26 cellular contexts compared by ENCODE assay signal in genomic region chr1:41328780-41329640, GRCh38. TPM values are rescaled to one million over a fixed set of nuclear protein-coding genes. Genes with fewer than 3 reads are reported as not detected.
DNase-seq lines count a peak whose midpoint lies in the region; TF ChIP-seq lines count a peak whose summit lies in the region.
"Had no signal": no experiment of that assay in that cellular context is flagged by ENCODE, and none has a peak within 500 bp of the region (broad histone marks: within the 10 kb centered on the region; RNA-seq: fewer than 3 reads in every experiment).

No MANE protein-coding gene starts in this region.

- H3K9me3 ChIP-seq in neuronal stem cell (replicated peaks in 1 of 2; ENCODE audit: control insufficient read depth in 2 of 2, insufficient read depth in 1 of 2, low read depth in 1 of 2, low read length in 2 of 2) (no peaks in the 10 kb centered on the region), H9 (ENCODE audit: control insufficient read depth, low read depth, low read length) (no peaks in the 10 kb centered on the region)

- H3K27me3 ChIP-seq in neuronal stem cell (ENCODE audit: control insufficient read depth in 3 of 3, insufficient read depth in 3 of 3, low read depth in 1 of 3, low read length in 3 of 3) (peaks cover 0 to 2% (median 0%) of the 10 kb centered on the region in 3 experiments), H9 (ENCODE audit: insufficient read depth, low read length) (no peaks in the 10 kb centered on the region)
- H3K27me3 ChIP-seq: SJSA1 had no signal

- peaks cover 2% of the 10 kb centered on the region for H3K27me3 Mint-ChIP-seq in H9 (ENCODE audit: low read depth)
- H3K27me3 Mint-ChIP-seq: B cell had no signal

- no peak overlapping the region for H4K5ac ChIP-seq in H9 (ENCODE audit: insufficient read length, low read depth, low read length)

- no peak overlapping the region for H2BK20ac ChIP-seq in H9 (ENCODE audit: low read depth, low read length, poor library complexity, severe bottlenecking)

- no peak overlapping the region for H3K27ac Mint-ChIP-seq in H9
- H3K27ac Mint-ChIP-seq: B cell; CD14-positive monocyte; CD8-positive, alpha-beta memory T cell had no signal

- no peak overlapping the region for H2BK12ac ChIP-seq in neuronal stem cell (ENCODE audit: low read length)
- H2BK12ac ChIP-seq in H9 (ENCODE audit: insufficient read length, low read depth, low read length): no peak overlapping the region

- H2AFZ ChIP-seq in neuronal stem cell (ENCODE audit: low read length): no peak overlapping the region
- H2AFZ ChIP-seq in H9 (ENCODE audit: low read length): no peak overlapping the region
- H2AFZ ChIP-seq: PC-9 had no signal

- H3K23ac ChIP-seq in neuronal stem cell (ENCODE audit: low read depth, low read length, poor library complexity): no peak overlapping the region
- no peak overlapping the region for H3K23ac ChIP-seq in H9 (ENCODE audit: insufficient read length, low read depth, low read length)

- H3K23me2 ChIP-seq in H9 (ENCODE audit: insufficient read length, low read depth, low read length, poor library complexity, severe bottlenecking): no peaks in the 10 kb centered on the region

- H3K9me3 Mint-ChIP-seq in H9: no peaks in the 10 kb centered on the region
- H3K9me3 Mint-ChIP-seq: CD8-positive, alpha-beta memory T cell had no signal

- H4K20me1 ChIP-seq in H9 (ENCODE audit: control insufficient read depth, insufficient read depth, insufficient read length): no peaks in the 10 kb centered on the region

- TF ChIP-seq CTCF in GM10266 (IDR thresholded peaks at IDR 0.05; ENCODE audit: control insufficient read depth, insufficient read depth, low read depth, missing control alignments) (no peak), H9 (conservative IDR thresholded peaks at IDR 0.05) (no peak)

- H2AK5ac ChIP-seq in neuronal stem cell (ENCODE audit: low read depth, low read length) (no peak overlapping the region), H9 (ENCODE audit: insufficient read length, low read length) (no peak overlapping the region)

- peak; percentile 33 for DNase-seq in activated CD8-positive, alpha-beta memory T cell treated with anti-CD3 and anti-CD28 coated beads for 24 hours
- no peak for DNase-seq in activated CD8-positive, alpha-beta memory T cell treated with anti-CD3 and anti-CD28 coated beads, Interleukin-2, amount 50 U/mL, for 4 hours
- peak; percentile 28 for DNase-seq in activated CD8-positive, alpha-beta memory T cell treated with anti-CD3 and anti-CD28 coated beads, Interleukin-2, amount 50 U/mL, for 48 hours
- DNase-seq in neuronal stem cell (ENCODE audit: low spot score) (no peak), GM10266 (ENCODE audit: extremely low spot score) (no peak), H9 (no peak), NCI-H2029 (lab: John Stamatoyannopoulos, UW) (no peak)
- DNase-seq: CD8-positive, alpha-beta memory T cell; DMS79; EL; GDM1; GOT3; Karpas-422; MV-4-11; NCI-H1105 treated with DMSO at 0.1 percent for 48 hours; NCI-H146; NCI-H2029 treated with DMSO at 0.1 percent for 48 hours; NCI-H526; NK-92 treated with Interleukin-12 subunit alpha and Interleukin-12 subunit beta, amount 100 ng/mL, for 24 hours; PC-9 had no signal

- H3K56ac ChIP-seq in H9 (ENCODE audit: insufficient read length, low read depth, low read length): no peak overlapping the region

- H3K4ac ChIP-seq in neuronal stem cell (ENCODE audit: low read length) (no peak overlapping the region), H9 (ENCODE audit: low read depth, low read length) (no peak overlapping the region)

- H2BK15ac ChIP-seq in neuronal stem cell (ENCODE audit: low read length) (no peak overlapping the region), H9 (ENCODE audit: low read depth, low read length) (no peak overlapping the region)

- no peak overlapping the region for H3T11ph ChIP-seq in H9 (ENCODE audit: low read length)

- H3K9ac ChIP-seq in neuronal stem cell (ENCODE audit: low read depth, low read length, poor library complexity) (no peak overlapping the region), H9 (ENCODE audit: extremely low read depth, insufficient read length, low read length) (no peak overlapping the region)

- peaks cover 0 to 16% of the 10 kb centered on the region in 2 donors for H3K4me1 ChIP-seq in neuronal stem cell (ENCODE audit: control insufficient read depth in 2 of 2, insufficient read depth in 1 of 2, low read depth in 1 of 2, low read length in 2 of 2)
- H3K4me1 ChIP-seq in H9 (ENCODE audit: insufficient read depth, low read length): no peaks in the 10 kb centered on the region

- no peak overlapping the region for H3K4me3 Mint-ChIP-seq in H9
- H3K4me3 Mint-ChIP-seq: B cell; CD14-positive monocyte; CD8-positive, alpha-beta memory T cell had no signal

- H3K18ac ChIP-seq in neuronal stem cell (ENCODE audit: low read length) (peak overlapping the region; percentile 18), H9 (ENCODE audit: insufficient read length, low read depth, low read length) (no peak overlapping the region)

- H3K36me3 Mint-ChIP-seq in H9 (ENCODE audit: insufficient read depth in 1 of 3, low read depth in 3 of 3): no peaks in the 10 kb centered on the region
- H3K36me3 Mint-ChIP-seq: CD14-positive monocyte; CD8-positive, alpha-beta memory T cell had no signal

- H3K79me2 ChIP-seq in H9 (ENCODE audit: insufficient read depth, low read length): no peaks in the 10 kb centered on the region

- H3K4me1 Mint-ChIP-seq in H9: peaks cover 9 to 19% of the 10 kb centered on the region in 2 experiments; a peak in 3 of 4 replicates
- H3K4me1 Mint-ChIP-seq: B cell; CD14-positive monocyte; CD8-positive, alpha-beta memory T cell had no signal

- H3K14ac ChIP-seq in neuronal stem cell (ENCODE audit: low read length) (no peak overlapping the region), H9 (ENCODE audit: insufficient read depth, low read length) (no peak overlapping the region)

- H3K36me3 ChIP-seq in neuronal stem cell (replicated peaks in 1 of 2; ENCODE audit: control insufficient read depth in 2 of 2, insufficient read depth in 2 of 2, low read length in 2 of 2): no peaks in the 10 kb centered on the region
- H3K36me3 ChIP-seq: SJSA1 had no signal

- no peak overlapping the region for H4K8ac ChIP-seq in neuronal stem cell (ENCODE audit: low read depth, low read length)
- no peak overlapping the region for H4K8ac ChIP-seq in H9 (replicated peaks; ENCODE audit: insufficient read length, low read depth, low read length)

- H3K4me2 ChIP-seq in neuronal stem cell (ENCODE audit: insufficient read depth, low read length, poor library complexity, severe bottlenecking) (no peak overlapping the region), H9 (ENCODE audit: insufficient read depth, insufficient read length, low read length) (no peak overlapping the region)
- H3K4me2 ChIP-seq: PC-9 had no signal

- H2BK5ac ChIP-seq in neuronal stem cell (ENCODE audit: low read length) (no peak overlapping the region), H9 (ENCODE audit: insufficient read length, low read length) (no peak overlapping the region)

- H4K91ac ChIP-seq in neuronal stem cell (ENCODE audit: low read depth, low read length, poor library complexity) (no peak overlapping the region), H9 (ENCODE audit: insufficient read length, low read depth, low read length) (no peak overlapping the region)

- H3K79me1 ChIP-seq in neuronal stem cell (ENCODE audit: low read depth, low read length): no peaks in the 10 kb centered on the region
- H3K79me1 ChIP-seq in H9 (ENCODE audit: insufficient read depth, low read depth, low read length, poor library complexity, severe bottlenecking): no peaks in the 10 kb centered on the region

- H2BK120ac ChIP-seq in neuronal stem cell (ENCODE audit: low read depth, low read length): no peak overlapping the region
- H2BK120ac ChIP-seq in H9 (ENCODE audit: low read depth, low read length, poor library complexity, severe bottlenecking): no peak overlapping the region

- no peak overlapping the region for H3K4me3 ChIP-seq in neuronal stem cell (ENCODE audit: low read length in 2 of 2)
- H3K4me3 ChIP-seq: PC-9, SJSA1 had no signal

- WGBS in neuronal stem cell (ENCODE audit: extremely low coverage in 2 of 2, insufficient read length in 2 of 2, insufficient replicate concordance in 1 of 2), 2 donors: no CpG with 5 or more reads among the region's 6 CpGs
- no CpG with 5 or more reads among the region's 6 CpGs for WGBS in H9 (ENCODE audit: extremely low coverage, insufficient read length, low lambda C conversion rate)

- no peak overlapping the region for H3K27ac ChIP-seq in neuronal stem cell (replicated peaks; ENCODE audit: low read length)
- no peak overlapping the region for H3K27ac ChIP-seq in H9 (ENCODE audit: insufficient read length, low read depth, low read length)
- H3K27ac ChIP-seq: 22Rv1, PC-9, SJSA1 had no signal

RNA-seq across cellular contexts. Expression of gene FOXO6, which starts 32.2 kb away (rescaled TPM):
- polyA plus RNA-seq in neuronal stem cell (2013, experiment 1 of 2): 3.4 TPM
- polyA plus RNA-seq in neuronal stem cell (2013, experiment 2 of 2): 3.1 TPM
- 0.83 and 0.99 TPM in 2 replicates for total RNA-seq in H9 (2021)
- total RNA-seq: RPMI7951 had no signal
- polyA plus RNA-seq: CD14-positive monocyte; CD8-positive, alpha-beta memory T cell; HepG2 had no signal

Comparison
In these comparisons a context has a peak if more than half of its experiments do, and no peak if none do; other contexts are left out.
1. DNase-seq: peak in activated CD8-positive, alpha-beta memory T cell treated with anti-CD3 and anti-CD28 coated beads for 24 hours (single experiment) and activated CD8-positive, alpha-beta memory T cell treated with anti-CD3 and anti-CD28 coated beads, Interleukin-2, amount 50 U/mL, for 48 hours (single experiment); none in activated CD8-positive, alpha-beta memory T cell treated with anti-CD3 and anti-CD28 coated beads, Interleukin-2, amount 50 U/mL, for 4 hours (single experiment), neuronal stem cell (single experiment), GM10266 (single experiment), H9 (single experiment) and NCI-H2029 (single experiment).